Comparison of ENCODE assay signal across 8 cellular contexts in the genomic region with DNA sequence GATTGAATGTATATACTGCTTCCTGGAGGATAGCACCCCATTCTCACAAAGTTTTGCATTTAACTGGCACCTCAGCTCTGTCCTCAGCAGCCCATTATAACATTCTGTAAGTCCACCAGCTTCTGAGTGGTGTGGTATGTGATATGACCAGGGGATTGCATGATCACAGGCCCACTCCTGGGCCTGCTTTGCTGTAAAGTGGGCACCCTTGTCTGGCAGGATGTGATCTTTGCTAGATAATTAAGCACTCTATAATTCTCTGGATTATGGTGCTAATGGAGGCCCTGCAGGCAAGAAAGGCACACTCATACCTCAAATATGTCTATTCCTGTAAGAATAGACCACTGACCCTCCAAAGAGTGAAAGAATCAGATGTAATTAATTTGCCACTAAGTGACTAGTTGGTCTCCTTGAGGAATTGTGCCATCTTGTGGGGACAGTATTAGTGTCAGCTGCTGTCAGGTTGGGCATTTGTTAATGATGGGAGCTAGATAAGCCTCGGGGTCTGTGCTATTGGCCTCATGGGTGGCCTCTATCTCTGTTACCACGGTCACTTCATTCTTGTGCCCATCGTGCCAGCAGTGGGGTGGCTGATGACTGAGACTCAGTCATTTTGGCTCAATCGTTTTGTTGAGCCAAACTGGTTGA. TPM values are rescaled to one million over a fixed set of nuclear protein-coding genes. Genes with fewer than 3 reads are reported as not detected.
DNase-seq lines count a peak whose midpoint lies in the region; ATAC-seq and TF ChIP-seq lines count a peak whose summit lies in the region.

No MANE protein-coding gene starts in this region.

- H2AFZ ChIP-seq in MM.1S (ENCODE audit: low read length): no peak overlapping the region

- peak; percentile 25 for DNase-seq in activated CD4-positive, alpha-beta T cell treated with anti-CD3 and anti-CD28 coated beads for 36 hours
- no peak for DNase-seq in activated CD4-positive, alpha-beta T cell treated with anti-CD3 and anti-CD28 coated beads, Interleukin-2, amount 50 U/mL, for 1 hour
- DNase-seq in MM.1S (peak; percentile 51), WERI-Rb-1 (peak; percentile 74), islet precursor cell (peak; percentile 59)
- DNase-seq in stimulated activated CD4-positive, alpha-beta T cell treated with anti-CD3 and anti-CD28 coated beads, Interleukin-2, amount 100 ng/mL, for 24 hours: no peak

- H3K27me3 Mint-ChIP-seq in activated CD4-positive, alpha-beta T cell treated with anti-CD3 and anti-CD28 coated beads for 36 hours: peaks cover 2% of the 10 kb centered on the region

- no peaks in the 10 kb centered on the region for H3K9me2 ChIP-seq in MM.1S (replicated peaks; ENCODE audit: insufficient read depth, low read length)

- H3F3A ChIP-seq in MM.1S (ENCODE audit: insufficient read depth, low read length): no peaks in the 10 kb centered on the region

- CTCF ChIA-PET in activated CD4-positive, alpha-beta T cell treated with anti-CD3 and anti-CD28 coated beads for 36 hours (lab: Charles Lee): interaction anchor here (0.6 to 1.2 kb wide), 5 partner anchors 39 to 976 kb away, joined by 3 to 5 read pairs (median 3); no protein-coding TSS in a partner anchor

- no peaks in the 10 kb centered on the region for H3K36me3 Mint-ChIP-seq in activated CD4-positive, alpha-beta T cell treated with anti-CD3 and anti-CD28 coated beads for 36 hours (ENCODE audit: low read depth)

- no peak for ATAC-seq in activated CD4-positive, alpha-beta T cell treated with anti-CD3 and anti-CD28 coated beads for 36 hours
- ATAC-seq in GM21529 (IDR thresholded peaks at IDR 0.05; ENCODE audit: unreplicated experiment) (peak; percentile 68), HG03039 (IDR thresholded peaks at IDR 0.05; ENCODE audit: unreplicated experiment) (no peak)

- no peaks in the 10 kb centered on the region for H4K20me1 ChIP-seq in MM.1S (ENCODE audit: insufficient read depth, low read length)

- intact Hi-C loops in activated CD4-positive, alpha-beta T cell treated with anti-CD3 and anti-CD28 coated beads for 36 hours (cut with DNase I, micrococcal nuclease): loop anchor here (1.0 to 2.0 kb wide), 2 partner anchors 381 to 382 kb away; no protein-coding TSS in a partner anchor

- no peak overlapping the region for H3K9ac ChIP-seq in MM.1S (ENCODE audit: low read length)

- no peak overlapping the region for H3K4me2 ChIP-seq in MM.1S (ENCODE audit: low read depth, low read length)

- H3K36me3 ChIP-seq in MM.1S (replicated peaks; ENCODE audit: insufficient read depth, low read length) (no peaks in the 10 kb centered on the region), WERI-Rb-1 (no peaks in the 10 kb centered on the region)

- H3K27me3 ChIP-seq in MM.1S (replicated peaks; ENCODE audit: insufficient read depth, low read length) (no peaks in the 10 kb centered on the region), WERI-Rb-1 (ENCODE audit: insufficient read depth, low read depth, severe bottlenecking) (no peaks in the 10 kb centered on the region)

- no peak overlapping the region for H3K4me3 ChIP-seq in MM.1S (ENCODE audit: low read length)
- no peak overlapping the region for H3K4me3 ChIP-seq in WERI-Rb-1 (ENCODE audit: low read depth, low read length)

- no peaks in the 10 kb centered on the region for H3K79me2 ChIP-seq in MM.1S (ENCODE audit: low read length)

- H3K9me3 ChIP-seq in MM.1S (replicated peaks; ENCODE audit: insufficient read depth, low read length) (no peaks in the 10 kb centered on the region), WERI-Rb-1 (ENCODE audit: severe bottlenecking) (no peaks in the 10 kb centered on the region)

- 0 out of 2 replicates have a peak, but pooled peaks cover 4% of the 10 kb centered on the region for H3K4me1 ChIP-seq in MM.1S (ENCODE audit: low read length)

- no peaks in the 10 kb centered on the region for H3K9me3 Mint-ChIP-seq in activated CD4-positive, alpha-beta T cell treated with anti-CD3 and anti-CD28 coated beads for 36 hours (ENCODE audit: low read depth)

- POLR2A ChIA-PET in activated CD4-positive, alpha-beta T cell treated with anti-CD3 and anti-CD28 coated beads for 36 hours (lab: Charles Lee): no interaction called here

- H3K4me1 Mint-ChIP-seq in activated CD4-positive, alpha-beta T cell treated with anti-CD3 and anti-CD28 coated beads for 36 hours: no peaks in the 10 kb centered on the region

- H3K27ac Mint-ChIP-seq in activated CD4-positive, alpha-beta T cell treated with anti-CD3 and anti-CD28 coated beads for 36 hours: no peak overlapping the region

- no peak overlapping the region for H3K27ac ChIP-seq in MM.1S (ENCODE audit: low read length)
- H3K27ac ChIP-seq in WERI-Rb-1: no peak overlapping the region

- H3K4me3 Mint-ChIP-seq in activated CD4-positive, alpha-beta T cell treated with anti-CD3 and anti-CD28 coated beads for 36 hours: no peak overlapping the region

- TF ChIP-seq CTCF in MM.1S (IDR thresholded peaks at IDR 0.05; ENCODE audit: low read length) (peak; percentile 60), WERI-Rb-1 (IDR thresholded peaks at IDR 0.05; ENCODE audit: low read depth, low read length) (peak; percentile 65)

RNA-seq across cellular contexts. Expression of gene CFI, which starts 2.2 kb away (rescaled TPM):
- total RNA-seq in activated CD4-positive, alpha-beta T cell treated with anti-CD3 and anti-CD28 coated beads for 36 hours: not detected

RNA-seq across cellular contexts. Expression of gene GAR1, which starts 11.5 kb away (rescaled TPM):
- total RNA-seq in activated CD4-positive, alpha-beta T cell treated with anti-CD3 and anti-CD28 coated beads for 36 hours: 10 to 100 TPM; 37.4 to 42.2 TPM

RNA-seq across cellular contexts. Expression of gene RRH, which starts 23.7 kb away (rescaled TPM):
- under 1 TPM in 1 of 2 experiments, not detected in 1; 0.21 TPM for total RNA-seq in activated CD4-positive, alpha-beta T cell treated with anti-CD3 and anti-CD28 coated beads for 36 hours

RNA-seq across cellular contexts. Expression of gene LRIT3, which starts 43.9 kb away (rescaled TPM):
- under 1 TPM; 0.19 to 0.27 TPM for total RNA-seq in activated CD4-positive, alpha-beta T cell treated with anti-CD3 and anti-CD28 coated beads for 36 hours

Comparison
In these comparisons a context has a peak if more than half of its experiments do, and no peak if none do; other contexts are left out.
1. DNase-seq: peak in activated CD4-positive, alpha-beta T cell treated with anti-CD3 and anti-CD28 coated beads for 36 hours (single experiment), MM.1S (single experiment), WERI-Rb-1 (single experiment) and islet precursor cell (single experiment); none in activated CD4-positive, alpha-beta T cell treated with anti-CD3 and anti-CD28 coated beads, Interleukin-2, amount 50 U/mL, for 1 hour (single experiment) and stimulated activated CD4-positive, alpha-beta T cell treated with anti-CD3 and anti-CD28 coated beads, Interleukin-2, amount 100 ng/mL, for 24 hours (0 of 2).